8 cellular contexts compared by ENCODE assay signal in genomic region chrX:12976819-12977758, GRCh38. TPM values are rescaled to one million over a fixed set of nuclear protein-coding genes. Genes with fewer than 3 reads are reported as not detected.
A peak's percentile ranks its signal among the peaks of the same experiment; 100 is the strongest.
DNase-seq lines count a peak whose midpoint lies in the region; ATAC-seq and TF ChIP-seq lines count a peak whose summit lies in the region.
"Not testable (repeated sequence)": the region's sequence is repeated elsewhere in the genome, so short reads cannot be mapped to it uniquely, and the experiment has no call there.

No MANE protein-coding gene starts in this region.

- peak overlapping the region; percentile 98 for H3K4me3 Mint-ChIP-seq in activated naive CD4-positive, alpha-beta T cell treated with anti-CD3 and anti-CD28 coated beads, Interleukin-2, amount 50 U/mL, for 24 hours

- peaks cover 22% of the 10 kb centered on the region for H3K4me1 Mint-ChIP-seq in activated naive CD4-positive, alpha-beta T cell treated with anti-CD3 and anti-CD28 coated beads, Interleukin-2, amount 50 U/mL, for 24 hours

- not testable (repeated sequence) for H3K9me3 ChIP-seq in DND-41 (ENCODE audit: insufficient read depth, low read length, severe bottlenecking); HUES48 (ENCODE audit: control insufficient read depth, insufficient read depth, low read length); RWPE2 (ENCODE audit: severe bottlenecking); effector memory CD4-positive, alpha-beta T cell (ENCODE audit: control insufficient read depth, low read length); iPS-20b (ENCODE audit: insufficient read depth, low read depth, low read length); neutrophil; tibial nerve

- not testable (repeated sequence) for ATAC-seq in DND-41 (ENCODE audit: insufficient read depth, low read depth); RWPE2 (ENCODE audit: low read depth)

- TF ChIP-seq EP300 in tibial nerve (IDR thresholded peaks at IDR 0.05): not testable (repeated sequence)

- not testable (repeated sequence) for DNase-seq in DND-41; RWPE2 (ENCODE audit: low spot score); effector memory CD4-positive, alpha-beta T cell; tibial nerve (ENCODE audit: low spot score in 2 of 2)

- not testable (repeated sequence) for TF ChIP-seq CTCF in DND-41 (IDR thresholded peaks at IDR 0.05; ENCODE audit: borderline replicate concordance, extremely low read depth, low read length, poor library complexity, severe bottlenecking); RWPE2 (IDR thresholded peaks at IDR 0.05; ENCODE audit: poor library complexity, severe bottlenecking); neutrophil (IDR thresholded peaks at IDR 0.05); tibial nerve (IDR thresholded peaks at IDR 0.05)

- H3K4me3 ChIP-seq in DND-41 (ENCODE audit: low read depth in 1 of 2, low read length in 2 of 2) (peak overlapping the region; percentile 78), HUES48 (ENCODE audit: low read depth, low read length) (peak overlapping the region; percentile 94), RWPE2 (ENCODE audit: severe bottlenecking) (peak overlapping the region; percentile 73), iPS-20b (ENCODE audit: low read length) (peak overlapping the region; percentile 97), neutrophil (ENCODE audit: low read depth in 1 of 2, low read length in 1 of 2) (peak overlapping the region; percentile 78 to 89), tibial nerve (peak overlapping the region; percentile 66 to 77 (median 74))
- H3K4me3 ChIP-seq in effector memory CD4-positive, alpha-beta T cell (ENCODE audit: insufficient read depth, low read depth, low read length, poor library complexity, severe bottlenecking): peak overlapping the region; percentile 71

- H3K27ac ChIP-seq in DND-41 (ENCODE audit: low read length) (peak overlapping the region; percentile 97), HUES48 (ENCODE audit: low read depth, low read length) (peak overlapping the region; percentile 82), RWPE2 (ENCODE audit: poor library complexity, severe bottlenecking) (peak overlapping the region; percentile 86), neutrophil (peak overlapping the region; percentile 99), tibial nerve (peak overlapping the region in 3 of 4 donors; percentile 93 to 97 (median 94))
- peak overlapping the region; percentile 90 for H3K27ac ChIP-seq in effector memory CD4-positive, alpha-beta T cell (ENCODE audit: insufficient read depth, low read length, poor library complexity, severe bottlenecking)
- H3K27ac ChIP-seq in iPS-20b (ENCODE audit: low read length): not testable (repeated sequence)

- 4 to 35% methylated on average over 12 of the region's 12 CpGs for WGBS in tibial nerve, 2 donors

- H3K4me2 ChIP-seq in DND-41 (ENCODE audit: insufficient read depth, low read length): peak overlapping the region; percentile 44

- H3K36me3 Mint-ChIP-seq in activated naive CD4-positive, alpha-beta T cell treated with anti-CD3 and anti-CD28 coated beads, Interleukin-2, amount 50 U/mL, for 24 hours: peaks cover 16% of the 10 kb centered on the region

- H3K36me3 ChIP-seq in DND-41 (ENCODE audit: insufficient read depth, low read length) (peaks cover 31% of the 10 kb centered on the region), HUES48 (ENCODE audit: control insufficient read depth, insufficient read depth, low read length) (peaks cover 18% of the 10 kb centered on the region), RWPE2 (ENCODE audit: low read depth) (peaks cover 27% of the 10 kb centered on the region), iPS-20b (ENCODE audit: insufficient read depth, low read depth, low read length) (peaks cover 24% of the 10 kb centered on the region), neutrophil (peaks cover 15% of the 10 kb centered on the region)
- peaks cover 13% of the 10 kb centered on the region for H3K36me3 ChIP-seq in effector memory CD4-positive, alpha-beta T cell (ENCODE audit: control insufficient read depth, insufficient read depth, low read length)
- H3K36me3 ChIP-seq in tibial nerve: not testable (repeated sequence)

- not testable (repeated sequence) for H3K27me3 Mint-ChIP-seq in activated naive CD4-positive, alpha-beta T cell treated with anti-CD3 and anti-CD28 coated beads, Interleukin-2, amount 50 U/mL, for 24 hours

- not testable (repeated sequence) for H3K27me3 ChIP-seq in DND-41 (ENCODE audit: insufficient read depth, low read length, poor library complexity); HUES48 (ENCODE audit: control insufficient read depth, insufficient read depth, low read length); RWPE2 (ENCODE audit: insufficient read depth, poor library complexity, severe bottlenecking); effector memory CD4-positive, alpha-beta T cell (replicated peaks; ENCODE audit: control insufficient read depth, insufficient read depth, low read length, poor library complexity, severe bottlenecking); iPS-20b (ENCODE audit: insufficient read depth, low read length); neutrophil
- H3K27me3 ChIP-seq in tibial nerve: peaks cover 0 to 24% of the 10 kb centered on the region in 2 donors

- not testable (repeated sequence) for H3K9me3 Mint-ChIP-seq in activated naive CD4-positive, alpha-beta T cell treated with anti-CD3 and anti-CD28 coated beads, Interleukin-2, amount 50 U/mL, for 24 hours

- not testable (repeated sequence) for H2AFZ ChIP-seq in DND-41 (ENCODE audit: low read depth, low read length)

- H4K20me1 ChIP-seq in DND-41 (ENCODE audit: insufficient read depth, low read length): not testable (repeated sequence)

- H3K4me1 ChIP-seq in DND-41 (ENCODE audit: insufficient read depth, low read length): peaks cover 50% of the 10 kb centered on the region
- peaks cover 46% of the 10 kb centered on the region for H3K4me1 ChIP-seq in HUES48 (ENCODE audit: control insufficient read depth, insufficient read depth, low read length)
- not testable (repeated sequence) for H3K4me1 ChIP-seq in RWPE2 (ENCODE audit: insufficient read depth, poor library complexity, severe bottlenecking); iPS-20b (ENCODE audit: insufficient read depth, low read length); tibial nerve
- peaks cover 23% of the 10 kb centered on the region for H3K4me1 ChIP-seq in effector memory CD4-positive, alpha-beta T cell (ENCODE audit: control insufficient read depth, insufficient read depth, low read length, poor library complexity, severe bottlenecking)
- H3K4me1 ChIP-seq in neutrophil (ENCODE audit: control insufficient read depth in 1 of 2, insufficient read depth in 1 of 2, low read depth in 1 of 2, low read length in 1 of 2): peaks cover 41 to 73% of the 10 kb centered on the region in 2 experiments

- H3K27ac Mint-ChIP-seq in activated naive CD4-positive, alpha-beta T cell treated with anti-CD3 and anti-CD28 coated beads, Interleukin-2, amount 50 U/mL, for 24 hours: peak overlapping the region; percentile 91

- H3K9ac ChIP-seq in DND-41 (ENCODE audit: low read depth, low read length): peak overlapping the region; percentile 98
- H3K9ac ChIP-seq in HUES48 (ENCODE audit: low read depth, low read length): peak overlapping the region; percentile 95
- peak overlapping the region; percentile 100 for H3K9ac ChIP-seq in iPS-20b (ENCODE audit: low read depth, low read length)

- not testable (repeated sequence) for TF ChIP-seq POLR2A in tibial nerve (IDR thresholded peaks at IDR 0.05)

- peaks cover 67% of the 10 kb centered on the region for H3K79me2 ChIP-seq in DND-41 (ENCODE audit: insufficient read depth, low read length)

RNA-seq across cellular contexts. Expression of gene TMSB4X, which starts 2.2 kb away (rescaled TPM):
- 1,000 to 10,000 TPM; 3,029 to 4,490 (median 3,421) TPM for total RNA-seq in tibial nerve
